Comparison of ENCODE assay signal across 14 cellular contexts in the genomic region with DNA sequence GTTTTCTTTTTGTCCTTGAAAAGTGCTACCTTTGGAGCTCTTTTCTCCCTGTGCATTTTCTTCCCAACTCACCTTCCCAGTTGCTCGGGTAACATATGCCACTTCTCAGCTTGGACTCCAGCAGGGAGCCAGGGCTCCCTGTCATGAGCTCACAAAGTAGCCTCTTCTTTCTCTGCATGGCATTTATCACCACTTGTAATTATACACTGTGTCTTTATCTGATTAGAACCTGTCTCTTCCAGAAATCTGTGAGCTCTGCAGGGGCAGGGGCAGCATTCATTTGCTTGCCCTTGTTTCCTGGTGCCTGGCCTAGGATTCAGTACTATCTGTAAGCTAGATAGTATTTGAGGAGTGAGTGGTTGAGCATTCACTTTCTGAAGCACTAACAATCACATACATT.
"Had no signal": no experiment of that assay in that cellular context is flagged by ENCODE, and none has a peak within 500 bp of the region (broad histone marks: within the 10 kb centered on the region; RNA-seq: fewer than 3 reads in every experiment).

No MANE protein-coding gene starts in this region.

- H3K4me3 ChIP-seq: gastrocnemius medialis, heart left ventricle, thyroid gland had no signal

- H3K27ac ChIP-seq: gastrocnemius medialis, heart left ventricle, thyroid gland had no signal

- DNase-seq: activated B cell treated with CpG ODN at 0.5 μM for 24 hours; activated CD4-positive, alpha-beta memory T cell treated with anti-CD3 and anti-CD28 coated beads, Interleukin-2, amount 10 ng/mL, durations not matched to agents 7 days and 5 days; activated CD4-positive, alpha-beta T cell treated with anti-CD3 and anti-CD28 coated beads for 48 hours; activated CD8-positive, alpha-beta memory T cell treated with anti-CD3 and anti-CD28 coated beads, Interleukin-2, amount 10 ng/mL, durations not matched to agents 7 days and 5 days; cerebellar nuclear complex; effector CD4-positive, alpha-beta T cell; gastrocnemius medialis; heart left ventricle; immature natural killer cell; kidney glomerular epithelial cell; left ventricle myocardium superior; stimulated activated CD8-positive, alpha-beta memory T cell treated with anti-CD3 and anti-CD28 coated beads, Interleukin-4, amount 100 ng/mL, for 48 hours; stimulated activated naive CD4-positive, alpha-beta T cell treated with Interleukin-2 at 50 U/mL for 16 hours; thyroid gland had no signal

- H3K27me3 ChIP-seq: gastrocnemius medialis, heart left ventricle, thyroid gland had no signal

- H3K36me3 ChIP-seq: gastrocnemius medialis, heart left ventricle, thyroid gland had no signal

- H3K4me1 ChIP-seq: gastrocnemius medialis, heart left ventricle, thyroid gland had no signal
